8 cellular contexts compared by ENCODE assay signal in genomic region chr9:129460323-129461261, GRCh38.
DNase-seq lines count a peak whose midpoint lies in the region; ATAC-seq, FAIRE-seq and TF ChIP-seq lines count a peak whose summit lies in the region.

No MANE protein-coding gene starts in this region.

- no peaks in the 10 kb centered on the region for H4K20me1 ChIP-seq in keratinocyte (ENCODE audit: control insufficient read depth, extremely low read depth, insufficient read depth, low read length)

- peak overlapping the region; percentile 72 for H3K4me2 ChIP-seq in keratinocyte (ENCODE audit: control insufficient read depth, extremely low read depth, insufficient read depth, low read depth, low read length)

- peak; percentile 83 for DNase-seq in NCI-H345 (lab: John Stamatoyannopoulos, UW)
- DNase-seq in activated CD4-positive, alpha-beta T cell treated with anti-CD3 and anti-CD28 coated beads for 1 hour, result peak; percentile 76
- peak; percentile 99 for DNase-seq in cerebellar cortex (ENCODE audit: low spot score)
- DNase-seq in keratinocyte (ENCODE audit: low read depth, low spot score), result peak; percentile 73
- DNase-seq in stimulated activated CD4-positive, alpha-beta T cell treated with anti-CD3 and anti-CD28 coated beads, Interleukin-12 subunit alpha, Interleukin-12 subunit beta, amount 100 ng/mL, for 24 hours (ENCODE audit: low read depth in 2 of 2), result peak; percentile 74 to 86
- DNase-seq in NK-92 (lab: John Stamatoyannopoulos, UW; ENCODE audit: unreplicated experiment), result no peak

- H3K27ac ChIP-seq in keratinocyte (ENCODE audit: control insufficient read depth, insufficient read depth, low read length), result peak overlapping the region; percentile 17

- no peaks in the 10 kb centered on the region for H3K79me2 ChIP-seq in keratinocyte (ENCODE audit: control insufficient read depth, insufficient read depth, low read length)

- H3K27me3 ChIP-seq in keratinocyte (ENCODE audit: control insufficient read depth, extremely low read depth, insufficient read depth, low read length), result peaks cover 4% of the 10 kb centered on the region

- H3K9ac ChIP-seq in keratinocyte (ENCODE audit: control insufficient read depth, extremely low read depth, insufficient read depth, low read length), result peak overlapping the region; percentile 71

- no peaks in the 10 kb centered on the region for H3K9me3 ChIP-seq in keratinocyte (ENCODE audit: control insufficient read depth, low read depth, low read length)

- no peaks in the 10 kb centered on the region for H3K36me3 ChIP-seq in keratinocyte (ENCODE audit: control insufficient read depth in 2 of 2, extremely low read depth in 1 of 2, insufficient read depth in 2 of 2, low read length in 2 of 2)

- ATAC-seq in GM18502 (IDR thresholded peaks at IDR 0.05; ENCODE audit: poor library complexity, unreplicated experiment) (peak; percentile 71), HG03135 (IDR thresholded peaks at IDR 0.05; ENCODE audit: unreplicated experiment) (peak; percentile 72)

- H3K4me1 ChIP-seq in keratinocyte (ENCODE audit: control insufficient read depth, extremely low read depth, insufficient read depth, low read length), result peaks cover 19% of the 10 kb centered on the region

- no peak for TF ChIP-seq CTCF in keratinocyte (optimal IDR thresholded peaks at IDR 0.05 in 1 of 3, IDR thresholded peaks at IDR 0.05 in 1 of 3, conservative IDR thresholded peaks at IDR 0.05 in 1 of 3; ENCODE audit: extremely low read depth in 1 of 3, insufficient read depth in 2 of 3, low read length in 3 of 3)

- peak overlapping the region; percentile 24 for H2AFZ ChIP-seq in keratinocyte (ENCODE audit: control insufficient read depth, low read length)

- FAIRE-seq in keratinocyte (lab: Jason Lieb, UNC), result no peak

- dilution Hi-C loops in keratinocyte (cut with MboI; ENCODE audit: extremely low pct_ligation_motif_present, low sequenced_read_pairs), result no loop called here

- H3K4me3 ChIP-seq in keratinocyte (ENCODE audit: control insufficient read depth in 2 of 3, extremely low read depth in 1 of 3, insufficient read depth in 2 of 3, low read depth in 1 of 3, low read length in 3 of 3), result peak overlapping the region; percentile 23 to 52 (median 48)

- no peaks in the 10 kb centered on the region for H3K9me1 ChIP-seq in keratinocyte (ENCODE audit: control insufficient read depth, extremely low read depth, insufficient read depth, low read length)
